Comparison of ENCODE assay signal across 8 cellular contexts in the genomic region with DNA sequence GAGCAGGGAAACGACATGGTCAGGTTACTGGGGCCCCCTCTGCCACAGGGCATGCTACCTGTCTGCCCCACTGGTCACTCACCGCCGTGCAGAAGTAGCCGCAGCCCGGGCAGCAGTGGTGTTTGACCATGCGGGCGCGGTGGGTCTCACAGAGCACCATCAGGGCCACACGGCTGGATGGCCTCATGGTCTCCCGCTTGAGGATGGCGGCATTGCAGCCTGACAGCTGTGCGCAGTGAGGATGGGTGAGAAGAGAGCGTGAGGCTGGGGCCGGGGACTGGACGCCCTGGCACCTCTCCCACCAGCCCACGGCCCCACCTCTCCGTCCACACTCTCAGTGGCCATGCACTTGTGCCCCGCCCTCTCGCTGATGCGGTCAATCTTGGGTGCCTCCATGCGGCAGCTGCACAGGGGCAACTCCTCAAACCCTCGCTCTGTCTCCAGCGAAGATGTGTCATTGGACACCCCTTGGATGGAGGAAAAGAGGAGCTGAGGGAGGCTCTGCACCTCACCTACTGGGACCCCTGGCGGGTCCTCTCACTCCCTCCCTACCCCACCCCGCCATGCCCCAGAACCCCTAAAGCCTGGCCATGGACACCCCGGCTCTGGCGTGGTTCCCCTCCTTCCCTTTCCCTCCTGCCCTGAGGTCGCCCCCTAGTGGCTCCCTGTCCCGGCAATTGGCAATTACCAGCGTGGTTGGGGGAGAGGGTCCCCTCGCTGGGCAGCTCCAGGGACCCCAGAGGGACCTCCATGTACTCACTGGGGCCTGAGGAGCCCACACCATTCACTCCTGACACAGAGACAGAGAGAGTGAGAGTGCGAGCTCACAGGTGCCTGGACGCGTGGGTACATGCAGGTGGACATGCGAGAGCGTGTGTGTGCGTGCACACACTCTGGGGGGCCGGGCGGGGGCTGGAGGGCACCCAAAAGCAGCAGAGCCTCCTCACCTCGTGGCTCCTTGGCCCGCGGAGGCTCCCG. TPM values are rescaled to one million over a fixed set of nuclear protein-coding genes. Genes with fewer than 3 reads are reported as not detected.
DNase-seq lines count a peak whose midpoint lies in the region; ATAC-seq and TF ChIP-seq lines count a peak whose summit lies in the region.

No MANE protein-coding gene starts in this region.

- peak in 3 of 4 experiments; percentile 41 to 57 (median 55) for ATAC-seq in T-cell (replicated peaks in 1 of 4)
- ATAC-seq in upper lobe of left lung (ENCODE audit: low FRiP score in 2 of 2), result peak; percentile 64
- no peak for ATAC-seq in GM18505 (IDR thresholded peaks at IDR 0.05; ENCODE audit: unreplicated experiment)

- H3K36me3 Mint-ChIP-seq in T-cell, result peaks cover 50% of the 10 kb centered on the region

- H3K4me1 ChIP-seq in upper lobe of left lung, result no peaks in the 10 kb centered on the region

- H3K9me3 Mint-ChIP-seq in T-cell, result no peaks in the 10 kb centered on the region

- H3K4me1 Mint-ChIP-seq in T-cell, result no peaks in the 10 kb centered on the region

- peak; percentile 75 for TF ChIP-seq CTCF in GM12875 (IDR thresholded peaks at IDR 0.05; ENCODE audit: borderline replicate concordance, insufficient read depth, low read depth, low read length)
- peak; percentile 87 for TF ChIP-seq CTCF in brain microvascular endothelial cell (IDR thresholded peaks at IDR 0.05; ENCODE audit: low read depth, low read length, missing control alignments)
- TF ChIP-seq CTCF in upper lobe of left lung (IDR thresholded peaks at IDR 0.05), result peak in 5 of 6 experiments; percentile 31 to 68 (median 49)

- in situ Hi-C loops in brain microvascular endothelial cell (cut with HindIII; ENCODE audit: low pct_ligation_motif_present, low sequenced_read_pairs), result no loop called here

- POLR2A ChIA-PET in T-cell (lab: Charles Lee), result no interaction called here

- DNase-seq in T-cell (peak in 29 of 34 experiments; percentile 10 to 67 (median 43)), brain microvascular endothelial cell (no peak), lung microvascular endothelial cell (ENCODE audit: low read depth in 2 of 2) (peak; percentile 22 to 36), upper lobe of left lung (no peak), NCI-H345 (lab: John Stamatoyannopoulos, UW) (no peak), NCI-H226 (no peak)

- H3K4me3 Mint-ChIP-seq in T-cell, result no peak overlapping the region

- no peaks in the 10 kb centered on the region for H3K9me3 ChIP-seq in upper lobe of left lung

- 84 to 85% methylated on average over 13 to 43 of the region's 43 CpGs for WGBS in upper lobe of left lung, 2 donors

- H3K27ac ChIP-seq in brain microvascular endothelial cell (no peak overlapping the region), upper lobe of left lung (no peak overlapping the region)

- H3K4me3 ChIP-seq in GM12875 (ENCODE audit: low read depth, low read length) (no peak overlapping the region), brain microvascular endothelial cell (ENCODE audit: low read depth, low read length) (no peak overlapping the region), upper lobe of left lung (no peak overlapping the region)

- TF ChIP-seq EP300 in upper lobe of left lung (IDR thresholded peaks at IDR 0.05), result no peak

- H3K36me3 ChIP-seq in brain microvascular endothelial cell (replicated peaks) (peaks cover 61% of the 10 kb centered on the region), upper lobe of left lung (peaks cover 39 to 96% (median 79%) of the 10 kb centered on the region in 4 donors)

- H3K27me3 Mint-ChIP-seq in T-cell, result no peaks in the 10 kb centered on the region

- H3K27me3 ChIP-seq in brain microvascular endothelial cell (replicated peaks) (no peaks in the 10 kb centered on the region), upper lobe of left lung (no peaks in the 10 kb centered on the region)

- CTCF ChIA-PET in T-cell (lab: Charles Lee), result interaction anchor here (0.6 to 1.1 kb wide), 5 partner anchors 9 to 97 kb away, joined by 3 to 7 read pairs (median 3); partner anchors contain the start of genes DXO (in 1 of the 2), EHMT2 (in 1 of the 2) and ZBTB12 (in 1 of the 2)

- no peak overlapping the region for H3K27ac Mint-ChIP-seq in T-cell

- TF ChIP-seq POLR2A in upper lobe of left lung (IDR thresholded peaks at IDR 0.05), result no peak
- TF ChIP-seq POLR2A in GM18505 (IDR thresholded peaks at IDR 0.05; ENCODE audit: borderline replicate concordance, extremely low read depth, insufficient read depth, insufficient read length), result no peak

RNA-seq across cellular contexts. Expression of gene EHMT2, which starts 8.9 kb away (rescaled TPM):
- total RNA-seq in T-cell (10 to 100 TPM; 49.1 to 83.8 (median 78.9) TPM), lung microvascular endothelial cell (25.7 and 28.0 TPM in 2 replicates), upper lobe of left lung (10 to 100 TPM; 23.6 to 57.3 (median 41.7) TPM)

RNA-seq across cellular contexts. Expression of gene SLC44A4, which starts 9.8 kb away (rescaled TPM):
- total RNA-seq in T-cell (under 1 TPM in 3 of 5 donors, not detected in 2; 0.13 to 0.96 (median 0.57) TPM), lung microvascular endothelial cell (not detected in 2 replicates), upper lobe of left lung (10 to 100 TPM; 19.1 to 84.2 (median 42.0) TPM)

RNA-seq across cellular contexts. Expression of gene ZBTB12, which starts 13.3 kb away (rescaled TPM):
- 1 to 10 TPM; 1.0 to 3.5 (median 3.1) TPM for total RNA-seq in T-cell
- total RNA-seq in lung microvascular endothelial cell, result 2.2 and 3.6 TPM in 2 replicates
- 1 to 10 TPM; 1.0 to 7.5 (median 2.2) TPM for total RNA-seq in upper lobe of left lung

RNA-seq across cellular contexts. Expression of gene NEU1, which starts 25.9 kb away (rescaled TPM):
- total RNA-seq in T-cell (10 to 100 TPM; 15.9 to 29.2 (median 19.9) TPM), lung microvascular endothelial cell (41.2 and 50.0 TPM in 2 replicates), upper lobe of left lung (10 to 100 TPM; 28.3 to 90.3 (median 64.6) TPM)

RNA-seq across cellular contexts. Expression of gene C2, which starts 38.9 kb away (rescaled TPM):
- 1 to 10 TPM; 1.3 to 5.1 (median 3.7) TPM for total RNA-seq in T-cell
- under 0.01 TPM in 1 of 2 replicates, not detected in the other for total RNA-seq in lung microvascular endothelial cell
- 100 to 1,000 TPM; 119 to 322 (median 233) TPM for total RNA-seq in upper lobe of left lung

Comparison
In these comparisons a context has a peak if more than half of its experiments do, and no peak if none do; other contexts are left out.
1. DNase-seq: peak in T-cell (29 of 34) and lung microvascular endothelial cell (2 of 2); none in brain microvascular endothelial cell (single experiment), upper lobe of left lung (0 of 2), NCI-H345 (single experiment) and NCI-H226 (single experiment).
2. RNA of gene SLC44A4, which starts 9.8 kb away (total RNA-seq): 19.1 to 84.2 TPM in upper lobe of left lung; 0.13 to 0.96 TPM in T-cell and not detected in lung microvascular endothelial cell; every median in the first group is over 10 times any median in the second.
3. Peak in every context shown above with its lines, with median percentiles within 50 percentile points of each other: CTCF ChIP-seq.